ENCODE assay signal across 11 cellular contexts in genomic region chr16:68668266-68668665, GRCh38. TPM values are rescaled to one million over a fixed set of nuclear protein-coding genes. Genes with fewer than 3 reads are reported as not detected.
A peak's percentile ranks its signal among the peaks of the same experiment; 100 is the strongest.
DNase-seq lines count a peak whose midpoint lies in the region; ATAC-seq and TF ChIP-seq lines count a peak whose summit lies in the region.
"Had no signal": no experiment of that assay in that cellular context is flagged by ENCODE, and none has a peak within 500 bp of the region (broad histone marks: within the 10 kb centered on the region; RNA-seq: fewer than 3 reads in every experiment).

No MANE protein-coding gene starts in this region.

- ATAC-seq in CD4-positive, CD25-positive, alpha-beta regulatory T cell (ENCODE audit: low read depth in 2 of 2) = no peak
- peak; percentile 54 for ATAC-seq in GM18907 (IDR thresholded peaks at IDR 0.05; ENCODE audit: unreplicated experiment)

- H3K27ac Mint-ChIP-seq in CD4-positive, CD25-positive, alpha-beta regulatory T cell = no peak overlapping the region

- peak overlapping the region in 1 of 4 donors; percentile 50 for H3K4me3 Mint-ChIP-seq in CD4-positive, CD25-positive, alpha-beta regulatory T cell

- peaks cover 3% of the 10 kb centered on the region for H3K36me3 Mint-ChIP-seq in CD4-positive, CD25-positive, alpha-beta regulatory T cell

- peaks cover 0 to 9% (median 6%) of the 10 kb centered on the region in 4 donors for H3K4me1 Mint-ChIP-seq in CD4-positive, CD25-positive, alpha-beta regulatory T cell

- no peaks in the 10 kb centered on the region for H3K9me3 Mint-ChIP-seq in CD4-positive, CD25-positive, alpha-beta regulatory T cell

- intact Hi-C loops in PC-9 (cut with micrococcal nuclease; ENCODE audit: unreplicated experiment) (no loop called here), OCI-LY7 (cut with micrococcal nuclease; ENCODE audit: unreplicated experiment) (no loop called here)

- no peak overlapping the region for H2AFZ ChIP-seq in PC-9
- no peak overlapping the region for H2AFZ ChIP-seq in OCI-LY7 (ENCODE audit: low read length)

- BruUV-seq in PC-9 (replicated peaks; lab: Mats Ljungman, UMichigan) (no TSS peak), OCI-LY7 (replicated peaks; lab: Mats Ljungman, UMichigan) (no TSS peak)

- DNase-seq in CD4-positive, CD25-positive, alpha-beta regulatory T cell = peak in 1 of 3 donors; percentile 61
- peak in 1 of 2 experiments; percentile 76 for DNase-seq in PC-9
- DNase-seq in epithelial cell of prostate (ENCODE audit: low read depth, low spot score) = peak; percentile 99
- no peak for DNase-seq in NCI-H1694 (lab: John Stamatoyannopoulos, UW)
- DNase-seq in OCI-LY7 (ENCODE audit: low spot score) = no peak
- DNase-seq in activated CD8-positive, alpha-beta memory T cell treated with anti-CD3 and anti-CD28 coated beads for 24 hours = no peak
- no peak for DNase-seq in NCI-H82 treated with DMSO at 0.1 percent for 48 hours (lab: John Stamatoyannopoulos, UW; ENCODE audit: unreplicated experiment)
- DNase-seq: kidney glomerular epithelial cell, NCI-H446 treated with DMSO at 0.1 percent for 48 hours, occipital lobe had no signal

- peaks cover 3% of the 10 kb centered on the region for H3K27me3 Mint-ChIP-seq in CD4-positive, CD25-positive, alpha-beta regulatory T cell

- H3K9me3 ChIP-seq in CD4-positive, CD25-positive, alpha-beta regulatory T cell (ENCODE audit: control insufficient read depth in 2 of 2, low read length in 2 of 2) = no peaks in the 10 kb centered on the region
- H3K9me3 ChIP-seq in PC-9 (ENCODE audit: insufficient read depth, low read depth) (no peaks in the 10 kb centered on the region), OCI-LY7 (ENCODE audit: low read length) (no peaks in the 10 kb centered on the region)

- H3K79me2 ChIP-seq in PC-9 (ENCODE audit: low read depth) (peaks cover 25% of the 10 kb centered on the region), OCI-LY7 (ENCODE audit: insufficient read depth, low read depth, low read length) (no peaks in the 10 kb centered on the region)

- no peaks in the 10 kb centered on the region for H3K9me2 ChIP-seq in PC-9 (ENCODE audit: insufficient read depth)
- no peaks in the 10 kb centered on the region for H3K9me2 ChIP-seq in OCI-LY7 (ENCODE audit: insufficient read depth, low read length)

- TF ChIP-seq CTCF in PC-9 (conservative IDR thresholded peaks at IDR 0.05) = no peak
- no peak for TF ChIP-seq CTCF in OCI-LY7 (conservative IDR thresholded peaks at IDR 0.05; ENCODE audit: low read length)

- H3K36me3 ChIP-seq in CD4-positive, CD25-positive, alpha-beta regulatory T cell (ENCODE audit: control insufficient read depth, insufficient read depth, low read length) = no peaks in the 10 kb centered on the region
- peaks cover 4% of the 10 kb centered on the region; the same call in 1 of the 2 replicates for H3K36me3 ChIP-seq in PC-9 (ENCODE audit: low read depth)
- H3K36me3 ChIP-seq in OCI-LY7 (ENCODE audit: insufficient read depth, low read length) = no peaks in the 10 kb centered on the region

- H3K4me1 ChIP-seq in CD4-positive, CD25-positive, alpha-beta regulatory T cell (ENCODE audit: control insufficient read depth, insufficient read depth, low read length, poor library complexity, severe bottlenecking) = no peaks in the 10 kb centered on the region
- peaks cover 43% of the 10 kb centered on the region for H3K4me1 ChIP-seq in PC-9 (replicated peaks; ENCODE audit: insufficient read depth)
- no peaks in the 10 kb centered on the region for H3K4me1 ChIP-seq in OCI-LY7 (ENCODE audit: insufficient read depth, low read length, poor library complexity, severe bottlenecking)

- peak overlapping the region; percentile 16 for H3K4me3 ChIP-seq in CD4-positive, CD25-positive, alpha-beta regulatory T cell (ENCODE audit: low read depth, low read length)
- H3K4me3 ChIP-seq in PC-9 (no peak overlapping the region), OCI-LY7 (ENCODE audit: low read depth, low read length, poor library complexity, severe bottlenecking) (no peak overlapping the region)

- H3K27me3 ChIP-seq in CD4-positive, CD25-positive, alpha-beta regulatory T cell (ENCODE audit: control insufficient read depth, insufficient read depth, low read length) = no peaks in the 10 kb centered on the region
- H3K27me3 ChIP-seq in PC-9 (ENCODE audit: insufficient read depth, low read depth) = no peaks in the 10 kb centered on the region

- H4K20me1 ChIP-seq in PC-9 (ENCODE audit: insufficient read depth) (no peaks in the 10 kb centered on the region), OCI-LY7 (ENCODE audit: insufficient read depth, low read length) (no peaks in the 10 kb centered on the region)

- CTCF ChIA-PET in PC-9 (lab: Charles Lee) = no interaction called here
- CTCF ChIA-PET in OCI-LY7 (lab: Charles Lee; ENCODE audit: unreplicated experiment) = interaction anchor here (0.7 kb wide), 1 partner anchor 895 kb away, joined by 3 read pairs; no protein-coding TSS in a partner anchor

- H3K4me2 ChIP-seq in PC-9 (peak overlapping the region; percentile 33), OCI-LY7 (ENCODE audit: low read length) (no peak overlapping the region)

- H3K27ac ChIP-seq in CD4-positive, CD25-positive, alpha-beta regulatory T cell (ENCODE audit: insufficient read depth, low read length, poor library complexity, severe bottlenecking) = no peak overlapping the region
- peak overlapping the region; percentile 75 for H3K27ac ChIP-seq in PC-9
- H3K27ac ChIP-seq in epithelial cell of prostate = peak overlapping the region; percentile 99
- H3K27ac ChIP-seq in OCI-LY7 (ENCODE audit: low read depth, low read length, poor library complexity, severe bottlenecking) = no peak overlapping the region

- H3F3A ChIP-seq in PC-9 (ENCODE audit: insufficient read depth, low read depth) = peaks cover 43% of the 10 kb centered on the region

- POLR2A ChIA-PET in PC-9 (lab: Charles Lee; ENCODE audit: unreplicated experiment) (no interaction called here), OCI-LY7 (lab: Charles Lee) (interaction anchor here (0.6 kb wide), 1 partner anchor 10 kb away, joined by 4 read pairs; no protein-coding TSS in a partner anchor)

RNA-seq across cellular contexts. Expression of gene CDH3, which starts 23.2 kb away (rescaled TPM):
- 0.32 TPM for total RNA-seq in CD4-positive, CD25-positive, alpha-beta regulatory T cell
- polyA plus RNA-seq in CD4-positive, CD25-positive, alpha-beta regulatory T cell = under 1 TPM in 3 of 4 donors, not detected in 1; 0.03 to 0.38 (median 0.08) TPM
- total RNA-seq in PC-9 (2021) (70.3 and 81.3 TPM in 2 replicates), OCI-LY7 (2022) (0.46 TPM in 1 of 2 replicates, not detected in the other)
- 0.06 TPM in 1 of 2 replicates, not detected in the other for total RNA-seq in OCI-LY7 (2014; rRNA removed; shearing (Covaris generic))

Comparison
In these comparisons a context has a peak if more than half of its experiments do, and no peak if none do; other contexts are left out.
1. H3K27ac ChIP-seq: peak in PC-9 (single experiment) and epithelial cell of prostate (single experiment); none in CD4-positive, CD25-positive, alpha-beta regulatory T cell (single experiment) and OCI-LY7 (single experiment).
2. RNA of gene CDH3, which starts 23.2 kb away (total RNA-seq): 70.3 to 81.3 TPM in PC-9; 0.06 to 0.46 TPM in OCI-LY7 and 0.32 TPM in CD4-positive, CD25-positive, alpha-beta regulatory T cell (single experiment); every median in the first group is over 10 times any median in the second.